18 cellular contexts compared by ENCODE assay signal in genomic region chr19:4800591-4801081, GRCh38. TPM values are rescaled to one million over a fixed set of nuclear protein-coding genes. Genes with fewer than 3 reads are reported as not detected.
DNase-seq lines count a peak whose midpoint lies in the region; ATAC-seq and TF ChIP-seq lines count a peak whose summit lies in the region.
"Had no signal": no experiment of that assay in that cellular context is flagged by ENCODE, and none has a peak within 500 bp of the region (broad histone marks: within the 10 kb centered on the region; RNA-seq: fewer than 3 reads in every experiment).

No MANE protein-coding gene starts in this region.

- no peak overlapping the region for H3K4me3 ChIP-seq in vagina
- H3K4me3 ChIP-seq in CD8-positive, alpha-beta T cell (ENCODE audit: low read depth, low read length) = no peak overlapping the region
- H3K4me3 ChIP-seq: smooth muscle cell had no signal

- peaks cover 12% of the 10 kb centered on the region for H3K36me3 Mint-ChIP-seq in mesothelial cell of epicardium
- peaks cover 26% of the 10 kb centered on the region for H3K36me3 Mint-ChIP-seq in CD8-positive, alpha-beta T cell

- peaks cover 25% of the 10 kb centered on the region for H3K4me1 ChIP-seq in vagina
- no peaks in the 10 kb centered on the region for H3K4me1 ChIP-seq in CD8-positive, alpha-beta T cell (ENCODE audit: insufficient read depth, low read length)

- TF ChIP-seq CTCF in mesothelial cell of epicardium (IDR thresholded peaks at IDR 0.05; ENCODE audit: unreplicated experiment) = no peak
- TF ChIP-seq CTCF in vagina (IDR thresholded peaks at IDR 0.05) = no peak
- no peak for TF ChIP-seq CTCF in CD8-positive, alpha-beta T cell (IDR thresholded peaks at IDR 0.05)

- POLR2A ChIA-PET in CD8-positive, alpha-beta T cell (lab: Charles Lee) = no interaction called here

- CTCF ChIA-PET in CD8-positive, alpha-beta T cell (lab: Charles Lee) = interaction anchor here (1.1 to 6.4 kb wide), 4 partner anchors 9 to 112 kb away, joined by 5 to 41 read pairs (median 8); partner anchors contain the start of gene FEM1A

- H3K4me3 Mint-ChIP-seq in mesothelial cell of epicardium = peak overlapping the region; percentile 8
- H3K4me3 Mint-ChIP-seq in CD8-positive, alpha-beta T cell = no peak overlapping the region
- H3K4me3 Mint-ChIP-seq: activated naive CD8-positive, alpha-beta T cell treated with anti-CD3 and anti-CD28 coated beads for 36 hours had no signal

- H3K27me3 ChIP-seq in vagina = no peaks in the 10 kb centered on the region
- no peaks in the 10 kb centered on the region for H3K27me3 ChIP-seq in CD8-positive, alpha-beta T cell (ENCODE audit: insufficient read depth, low read length)
- H3K27me3 ChIP-seq: brain microvascular endothelial cell had no signal

- H3K9me3 ChIP-seq in vagina = no peaks in the 10 kb centered on the region
- H3K9me3 ChIP-seq in CD8-positive, alpha-beta T cell (ENCODE audit: low read length) = no peaks in the 10 kb centered on the region

- H3K27ac ChIP-seq in vagina = peak overlapping the region; percentile 80
- no peak overlapping the region for H3K27ac ChIP-seq in CD8-positive, alpha-beta T cell (ENCODE audit: low read depth, low read length)
- H3K27ac ChIP-seq: brain microvascular endothelial cell, KMS-11 had no signal

- intact Hi-C loops in left cardiac atrium (cut with DNase I) = loop anchor here in 1 of 2 donors (5.0 kb wide), 1 partner anchor 68 kb away; no protein-coding TSS in a partner anchor
- intact Hi-C loops in vagina (cut with DNase I) = no loop called here
- intact Hi-C loops in CD8-positive, alpha-beta T cell (cut with DNase I, micrococcal nuclease) = loop anchor here in 1 of 2 experiments (5.0 kb wide), 1 partner anchor 223 kb away; no protein-coding TSS in a partner anchor

- no peak overlapping the region for H3K27ac Mint-ChIP-seq in mesothelial cell of epicardium
- H3K27ac Mint-ChIP-seq in CD8-positive, alpha-beta T cell = no peak overlapping the region
- H3K27ac Mint-ChIP-seq: activated naive CD8-positive, alpha-beta T cell treated with anti-CD3 and anti-CD28 coated beads for 36 hours had no signal

- H3K9me3 Mint-ChIP-seq in mesothelial cell of epicardium = no peaks in the 10 kb centered on the region
- no peaks in the 10 kb centered on the region for H3K9me3 Mint-ChIP-seq in CD8-positive, alpha-beta T cell
- H3K9me3 Mint-ChIP-seq: activated naive CD8-positive, alpha-beta T cell treated with anti-CD3 and anti-CD28 coated beads for 36 hours had no signal

- H3K36me3 ChIP-seq in vagina = peaks cover 0 to 17% of the 10 kb centered on the region in 2 donors
- peaks cover 6% of the 10 kb centered on the region for H3K36me3 ChIP-seq in CD8-positive, alpha-beta T cell (ENCODE audit: insufficient read depth, low read length)

- H3K27me3 Mint-ChIP-seq in mesothelial cell of epicardium (ENCODE audit: low read depth) = no peaks in the 10 kb centered on the region
- H3K27me3 Mint-ChIP-seq in CD8-positive, alpha-beta T cell (ENCODE audit: low read depth) = no peaks in the 10 kb centered on the region
- H3K27me3 Mint-ChIP-seq: activated naive CD8-positive, alpha-beta T cell treated with anti-CD3 and anti-CD28 coated beads for 36 hours had no signal

- DNase-seq in SIG-M5 treated with dmso at 0.1 percent for 504 hours (lab: John Stamatoyannopoulos, UW; ENCODE audit: unreplicated experiment) (peak; percentile 40), SIG-M5 (lab: John Stamatoyannopoulos, UW) (no peak), left cardiac atrium (no peak), mesothelial cell of epicardium (ENCODE audit: low spot score in 2 of 2, unreplicated experiment in 2 of 2) (no peak), vagina (ENCODE audit: extremely low spot score in 2 of 2) (no peak), NCI-H526 treated with DMSO at 0.1 percent for 48 hours (lab: John Stamatoyannopoulos, UW) (no peak), HuH-7.5 (ENCODE audit: low spot score) (no peak)
- DNase-seq in CD8-positive, alpha-beta T cell = no peak
- DNase-seq: 8988T; activated CD4-positive, alpha-beta T cell treated with anti-CD3 and anti-CD28 coated beads, Interleukin-2, amount 50 U/mL, for 48 hours; activated naive CD8-positive, alpha-beta T cell treated with anti-CD3 and anti-CD28 coated beads for 36 hours; activated T-cell treated with anti-CD3 and anti-CD28 coated beads, Interleukin-2, amount 50 U/mL, for 48 hours; brain microvascular endothelial cell; hypothalamus; left colon; SW 1271 had no signal

- TF ChIP-seq POLR2A in vagina (IDR thresholded peaks at IDR 0.05) = no peak

- H3K4me1 Mint-ChIP-seq in mesothelial cell of epicardium = peaks cover 2% of the 10 kb centered on the region
- H3K4me1 Mint-ChIP-seq in CD8-positive, alpha-beta T cell (ENCODE audit: low read depth) = peaks cover 8% of the 10 kb centered on the region

- ATAC-seq in left cardiac atrium = peak; percentile 24 to 50
- no peak for ATAC-seq in CD8-positive, alpha-beta T cell
- ATAC-seq: left colon had no signal

RNA-seq across cellular contexts. Expression of gene FEM1A, which starts 9.1 kb away (rescaled TPM):
- total RNA-seq in left cardiac atrium (10 to 100 TPM; 24.1 to 25.0 TPM), mesothelial cell of epicardium (11.0 to 11.5 TPM (median 11.5 TPM) in 3 replicates), vagina (16.2 TPM)
- total RNA-seq in CD8-positive, alpha-beta T cell = 10 to 100 TPM; 16.7 to 17.4 TPM

RNA-seq across cellular contexts. Expression of gene TICAM1, which starts 30.9 kb away (rescaled TPM):
- total RNA-seq in left cardiac atrium (1 to 10 TPM; 6.9 to 8.0 TPM), mesothelial cell of epicardium (7.6 to 7.9 TPM (median 7.7 TPM) in 3 replicates), vagina (16.5 TPM)
- 1 to 10 TPM; 8.8 to 9.4 TPM for total RNA-seq in CD8-positive, alpha-beta T cell
